ENCODE assay signal across 26 cellular contexts in genomic region chr4:10321931-10322330, GRCh38.
"Had no signal": no experiment of that assay in that cellular context is flagged by ENCODE, and none has a peak within 500 bp of the region (broad histone marks: within the 10 kb centered on the region; RNA-seq: fewer than 3 reads in every experiment).

No MANE protein-coding gene starts in this region.

- H3K27ac ChIP-seq: ascending aorta, body of pancreas, SK-N-MC had no signal

- H3K27me3 Mint-ChIP-seq: activated CD4-positive, alpha-beta T cell treated with anti-CD3 and anti-CD28 coated beads, Interleukin-2, amount 10 ng/mL, durations not matched to agents 24 days and 14 days; activated naive CD8-positive, alpha-beta T cell treated with anti-CD3 and anti-CD28 coated beads, Interleukin-2, amount 50 U/mL, for 24 hours; activated T-cell treated with anti-CD3 and anti-CD28 coated beads, Interleukin-2, amount 50 U/mL, for 24 hours had no signal

- H3K4me3 Mint-ChIP-seq: activated CD4-positive, alpha-beta T cell treated with anti-CD3 and anti-CD28 coated beads, Interleukin-2, amount 10 ng/mL, durations not matched to agents 24 days and 14 days; activated CD8-positive, alpha-beta memory T cell treated with anti-CD3 and anti-CD28 coated beads, Interleukin-2, amount 10 ng/mL, durations not matched to agents 7 days and 5 days; activated naive CD8-positive, alpha-beta T cell treated with anti-CD3 and anti-CD28 coated beads, Interleukin-2, amount 50 U/mL, for 24 hours; activated T-cell treated with anti-CD3 and anti-CD28 coated beads, Interleukin-2, amount 50 U/mL, for 24 hours; central memory CD8-positive, alpha-beta T cell; WTC11 had no signal

- H3K27me3 ChIP-seq: ascending aorta, body of pancreas had no signal

- H3K9me3 Mint-ChIP-seq: activated CD4-positive, alpha-beta T cell treated with anti-CD3 and anti-CD28 coated beads, Interleukin-2, amount 10 ng/mL, durations not matched to agents 24 days and 14 days; activated naive CD4-positive, alpha-beta T cell treated with anti-CD3 and anti-CD28 coated beads, Interleukin-2, amount 50 U/mL, for 72 hours; activated naive CD8-positive, alpha-beta T cell treated with anti-CD3 and anti-CD28 coated beads, Interleukin-2, amount 50 U/mL, for 24 hours; activated T-cell treated with anti-CD3 and anti-CD28 coated beads, Interleukin-2, amount 50 U/mL, for 24 hours; central memory CD8-positive, alpha-beta T cell had no signal

- H3K36me3 Mint-ChIP-seq: activated CD8-positive, alpha-beta memory T cell treated with anti-CD3 and anti-CD28 coated beads, Interleukin-2, amount 10 ng/mL, durations not matched to agents 7 days and 5 days; activated naive CD4-positive, alpha-beta T cell treated with anti-CD3 and anti-CD28 coated beads, Interleukin-2, amount 50 U/mL, for 72 hours; WTC11 had no signal

- ATAC-seq: activated CD8-positive, alpha-beta memory T cell treated with anti-CD3 and anti-CD28 coated beads, Interleukin-2, amount 10 ng/mL, durations not matched to agents 7 days and 5 days; activated naive CD4-positive, alpha-beta T cell treated with anti-CD3 and anti-CD28 coated beads, Interleukin-2, amount 50 U/mL, for 72 hours; activated naive CD8-positive, alpha-beta T cell treated with anti-CD3 and anti-CD28 coated beads, Interleukin-2, amount 50 U/mL, for 24 hours; body of pancreas; Panc1; Right ventricle myocardium inferior; WTC11 had no signal

- DNase-seq: activated CD4-positive, alpha-beta T cell treated with anti-CD3 and anti-CD28 coated beads for 1 hour; activated CD4-positive, alpha-beta T cell treated with anti-CD3 and anti-CD28 coated beads, Interleukin-2, amount 10 ng/mL, durations not matched to agents 24 days and 14 days; activated CD4-positive, alpha-beta T cell treated with anti-CD3 and anti-CD28 coated beads, Interleukin-2, amount 50 U/mL, for 48 hours; activated CD8-positive, alpha-beta memory T cell treated with anti-CD3 and anti-CD28 coated beads, Interleukin-2, amount 10 ng/mL, durations not matched to agents 7 days and 5 days; activated effector memory CD4-positive, alpha-beta T cell treated with anti-CD3 and anti-CD28 coated beads, Interleukin-2, amount 50 U/mL, for 16 hours; activated naive CD4-positive, alpha-beta T cell treated with Interleukin-2 at 50 U/mL for 16 hours; activated naive CD8-positive, alpha-beta T cell treated with anti-CD3 and anti-CD28 coated beads, Interleukin-2, amount 50 U/mL, for 24 hours; activated T-cell treated with anti-CD3 and anti-CD28 coated beads, Interleukin-2, amount 50 U/mL, for 24 hours; amniotic stem cell; body of pancreas; NCI-H1105 treated with DMSO at 0.1 percent for 48 hours; NCI-H1436 treated with DMSO at 0.1 percent for 48 hours; NCI-H187; NCI-H2081; NCI-H510A treated with DMSO at 0.1 percent for 48 hours; NCI-H748 treated with DMSO at 0.1 percent for 48 hours; OCI-M1; RPMI8226; T-helper 1 cell had no signal

- H3K4me1 Mint-ChIP-seq: activated CD4-positive, alpha-beta T cell treated with anti-CD3 and anti-CD28 coated beads, Interleukin-2, amount 10 ng/mL, durations not matched to agents 24 days and 14 days; activated CD8-positive, alpha-beta memory T cell treated with anti-CD3 and anti-CD28 coated beads, Interleukin-2, amount 10 ng/mL, durations not matched to agents 7 days and 5 days; activated naive CD8-positive, alpha-beta T cell treated with anti-CD3 and anti-CD28 coated beads, Interleukin-2, amount 50 U/mL, for 24 hours; central memory CD8-positive, alpha-beta T cell had no signal

- H3K4me3 ChIP-seq: ascending aorta, body of pancreas, SK-N-MC had no signal

- H3K27ac Mint-ChIP-seq: activated CD4-positive, alpha-beta T cell treated with anti-CD3 and anti-CD28 coated beads, Interleukin-2, amount 10 ng/mL, durations not matched to agents 24 days and 14 days; activated CD8-positive, alpha-beta memory T cell treated with anti-CD3 and anti-CD28 coated beads, Interleukin-2, amount 10 ng/mL, durations not matched to agents 7 days and 5 days; activated naive CD4-positive, alpha-beta T cell treated with anti-CD3 and anti-CD28 coated beads, Interleukin-2, amount 50 U/mL, for 72 hours; activated naive CD8-positive, alpha-beta T cell treated with anti-CD3 and anti-CD28 coated beads, Interleukin-2, amount 50 U/mL, for 24 hours; activated T-cell treated with anti-CD3 and anti-CD28 coated beads, Interleukin-2, amount 50 U/mL, for 24 hours; WTC11 had no signal

- H3K4me1 ChIP-seq: ascending aorta, body of pancreas had no signal

- H3K9me3 ChIP-seq: ascending aorta, body of pancreas had no signal

- H3K36me3 ChIP-seq: ascending aorta had no signal
